1 cellular context compared by ENCODE assay signal in the genomic region with DNA sequence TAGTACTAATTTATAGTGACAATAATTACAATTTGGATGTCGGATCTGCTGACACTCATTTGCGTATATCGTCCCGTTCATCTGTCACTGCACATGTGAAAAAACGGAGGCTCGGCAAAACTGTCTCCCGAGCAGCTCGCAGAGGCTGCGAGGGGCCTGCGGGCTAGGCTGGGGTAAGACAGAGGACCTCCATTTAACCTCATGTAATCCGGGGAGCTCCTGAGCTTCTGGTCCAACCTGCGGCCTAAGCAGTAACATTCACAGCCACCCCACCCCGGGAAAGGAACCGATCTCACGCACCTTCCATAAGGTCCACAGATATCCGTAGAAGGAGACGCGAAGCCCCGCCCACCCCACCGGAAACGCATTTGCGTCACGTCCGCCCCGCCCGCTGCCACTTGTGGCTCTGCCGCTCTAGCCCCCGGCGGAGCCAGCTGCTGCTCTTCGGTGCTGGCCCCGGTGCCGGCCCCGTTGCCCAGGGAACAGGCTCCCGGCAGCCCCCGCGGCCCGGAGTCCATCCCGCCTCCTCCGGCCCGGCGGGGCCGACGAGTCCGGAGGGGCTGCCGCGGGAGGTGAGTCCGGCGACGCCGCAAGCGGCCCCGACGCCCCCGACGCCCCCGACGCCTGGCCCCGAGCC.
TF ChIP-seq lines count a peak whose summit lies in the region.

A gene (minus strand): TSS at position 346 of the 637 bp plus-strand sequence. CDS start 39 bp downstream, at position 307.
A gene with protein sequence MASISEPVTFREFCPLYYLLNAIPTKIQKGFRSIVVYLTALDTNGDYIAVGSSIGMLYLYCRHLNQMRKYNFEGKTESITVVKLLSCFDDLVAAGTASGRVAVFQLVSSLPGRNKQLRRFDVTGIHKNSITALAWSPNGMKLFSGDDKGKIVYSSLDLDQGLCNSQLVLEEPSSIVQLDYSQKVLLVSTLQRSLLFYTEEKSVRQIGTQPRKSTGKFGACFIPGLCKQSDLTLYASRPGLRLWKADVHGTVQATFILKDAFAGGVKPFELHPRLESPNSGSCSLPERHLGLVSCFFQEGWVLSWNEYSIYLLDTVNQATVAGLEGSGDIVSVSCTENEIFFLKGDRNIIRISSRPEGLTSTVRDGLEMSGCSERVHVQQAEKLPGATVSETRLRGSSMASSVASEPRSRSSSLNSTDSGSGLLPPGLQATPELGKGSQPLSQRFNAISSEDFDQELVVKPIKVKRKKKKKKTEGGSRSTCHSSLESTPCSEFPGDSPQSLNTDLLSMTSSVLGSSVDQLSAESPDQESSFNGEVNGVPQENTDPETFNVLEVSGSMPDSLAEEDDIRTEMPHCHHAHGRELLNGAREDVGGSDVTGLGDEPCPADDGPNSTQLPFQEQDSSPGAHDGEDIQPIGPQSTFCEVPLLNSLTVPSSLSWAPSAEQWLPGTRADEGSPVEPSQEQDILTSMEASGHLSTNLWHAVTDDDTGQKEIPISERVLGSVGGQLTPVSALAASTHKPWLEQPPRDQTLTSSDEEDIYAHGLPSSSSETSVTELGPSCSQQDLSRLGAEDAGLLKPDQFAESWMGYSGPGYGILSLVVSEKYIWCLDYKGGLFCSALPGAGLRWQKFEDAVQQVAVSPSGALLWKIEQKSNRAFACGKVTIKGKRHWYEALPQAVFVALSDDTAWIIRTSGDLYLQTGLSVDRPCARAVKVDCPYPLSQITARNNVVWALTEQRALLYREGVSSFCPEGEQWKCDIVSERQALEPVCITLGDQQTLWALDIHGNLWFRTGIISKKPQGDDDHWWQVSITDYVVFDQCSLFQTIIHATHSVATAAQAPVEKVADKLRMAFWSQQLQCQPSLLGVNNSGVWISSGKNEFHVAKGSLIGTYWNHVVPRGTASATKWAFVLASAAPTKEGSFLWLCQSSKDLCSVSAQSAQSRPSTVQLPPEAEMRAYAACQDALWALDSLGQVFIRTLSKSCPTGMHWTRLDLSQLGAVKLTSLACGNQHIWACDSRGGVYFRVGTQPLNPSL (N-terminal part only) (plus strand): TSS at position 397 of the 637 bp plus-strand sequence. CDS start 13,781 bp downstream, outside the sequence.

TF ChIP-seq in K562, 482 proteins besides CTCF, POLR2A, EP300 and RAD21 (continued from another document and continues in another):
- TF ChIP-seq ILF3 (IDR thresholded peaks at IDR 0.05; ENCODE audit: borderline replicate concordance) (no peak), NFYB (IDR thresholded peaks at IDR 0.05; ENCODE audit: extremely low read depth, insufficient read length) (no peak), ZBTB17 (CRISPR knock-in tag; IDR thresholded peaks at IDR 0.05) (no peak), RBM22 (IDR thresholded peaks at IDR 0.05; ENCODE audit: low read depth, low read length, poor library complexity, severe bottlenecking) (peak; percentile 92), FOXK2 (conservative IDR thresholded peaks at IDR 0.05 in 1 of 2, IDR thresholded peaks at IDR 0.05 in 1 of 2; ENCODE audit: low read depth in 2 of 2) (no peak), ZNF75A (CRISPR knock-in tag; IDR thresholded peaks at IDR 0.05) (no peak), ZNF174 (CRISPR knock-in tag; IDR thresholded peaks at IDR 0.05) (no peak), HDAC2 (IDR thresholded peaks at IDR 0.05) (no peak), ZNF764 (CRISPR knock-in tag; IDR thresholded peaks at IDR 0.05; ENCODE audit: low read depth) (no peak), ZSCAN29 (IDR thresholded peaks at IDR 0.05) (no peak), CC2D1A (IDR thresholded peaks at IDR 0.05) (no peak), ZNF253 (CRISPR knock-in tag; conservative IDR thresholded peaks at IDR 0.05) (no peak), GABPA (tag; conservative IDR thresholded peaks at IDR 0.05; ENCODE audit: low read depth) (peak; percentile 95), MYC (IDR thresholded peaks at IDR 0.05; ENCODE audit: low read depth, low read length) (no peak), MYC (CRISPR knock-in tag; IDR thresholded peaks at IDR 0.05; ENCODE audit: borderline replicate concordance, low read depth) (no peak), CBX2 (IDR thresholded peaks at IDR 0.05; ENCODE audit: insufficient read depth, low read length, poor library complexity, severe bottlenecking) (no peak), TRIM24 (IDR thresholded peaks at IDR 0.05) (no peak), RUNX1 (IDR thresholded peaks at IDR 0.05; ENCODE audit: low read depth) (no peak), CREB1 (IDR thresholded peaks at IDR 0.05) (peak; percentile 80), CREB1 (CRISPR knock-in tag; IDR thresholded peaks at IDR 0.05) (peak; percentile 82), SMARCC2 (IDR thresholded peaks at IDR 0.05; ENCODE audit: low read depth) (no peak), SMARCA4 (IDR thresholded peaks at IDR 0.05) (no peak), TGIF2 (CRISPR knock-in tag; IDR thresholded peaks at IDR 0.05) (no peak), CBFA2T3 (IDR thresholded peaks at IDR 0.05) (no peak), MED1 (CRISPR knock-in tag; IDR thresholded peaks at IDR 0.05; ENCODE audit: borderline replicate concordance) (no peak), ZBTB7A (IDR thresholded peaks at IDR 0.05; ENCODE audit: borderline replicate concordance, control insufficient read depth, low read depth, low read length) (no peak), CHD2 (IDR thresholded peaks at IDR 0.05; ENCODE audit: low read depth, low read length) (no peak), TCF7L2 (IDR thresholded peaks at IDR 0.05; ENCODE audit: low read depth, low read length) (no peak)
- TF ChIP-seq, protein P1, sequence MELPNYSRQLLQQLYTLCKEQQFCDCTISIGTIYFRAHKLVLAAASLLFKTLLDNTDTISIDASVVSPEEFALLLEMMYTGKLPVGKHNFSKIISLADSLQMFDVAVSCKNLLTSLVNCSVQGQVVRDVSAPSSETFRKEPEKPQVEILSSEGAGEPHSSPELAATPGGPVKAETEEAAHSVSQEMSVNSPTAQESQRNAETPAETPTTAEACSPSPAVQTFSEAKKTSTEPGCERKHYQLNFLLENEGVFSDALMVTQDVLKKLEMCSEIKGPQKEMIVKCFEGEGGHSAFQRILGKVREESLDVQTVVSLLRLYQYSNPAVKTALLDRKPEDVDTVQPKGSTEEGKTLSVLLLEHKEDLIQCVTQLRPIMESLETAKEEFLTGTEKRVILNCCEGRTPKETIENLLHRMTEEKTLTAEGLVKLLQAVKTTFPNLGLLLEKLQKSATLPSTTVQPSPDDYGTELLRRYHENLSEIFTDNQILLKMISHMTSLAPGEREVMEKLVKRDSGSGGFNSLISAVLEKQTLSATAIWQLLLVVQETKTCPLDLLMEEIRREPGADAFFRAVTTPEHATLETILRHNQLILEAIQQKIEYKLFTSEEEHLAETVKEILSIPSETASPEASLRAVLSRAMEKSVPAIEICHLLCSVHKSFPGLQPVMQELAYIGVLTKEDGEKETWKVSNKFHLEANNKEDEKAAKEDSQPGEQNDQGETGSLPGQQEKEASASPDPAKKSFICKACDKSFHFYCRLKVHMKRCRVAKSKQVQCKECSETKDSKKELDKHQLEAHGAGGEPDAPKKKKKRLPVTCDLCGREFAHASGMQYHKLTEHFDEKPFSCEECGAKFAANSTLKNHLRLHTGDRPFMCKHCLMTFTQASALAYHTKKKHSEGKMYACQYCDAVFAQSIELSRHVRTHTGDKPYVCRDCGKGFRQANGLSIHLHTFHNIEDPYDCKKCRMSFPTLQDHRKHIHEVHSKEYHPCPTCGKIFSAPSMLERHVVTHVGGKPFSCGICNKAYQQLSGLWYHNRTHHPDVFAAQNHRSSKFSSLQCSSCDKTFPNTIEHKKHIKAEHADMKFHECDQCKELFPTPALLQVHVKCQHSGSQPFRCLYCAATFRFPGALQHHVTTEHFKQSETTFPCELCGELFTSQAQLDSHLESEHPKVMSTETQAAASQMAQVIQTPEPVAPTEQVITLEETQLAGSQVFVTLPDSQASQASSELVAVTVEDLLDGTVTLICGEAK (IDR thresholded peaks at IDR 0.05), result peak; percentile 92
- TF ChIP-seq, protein P1 (CRISPR knock-in tag; IDR thresholded peaks at IDR 0.05), result no peak
- TF ChIP-seq, protein P2, sequence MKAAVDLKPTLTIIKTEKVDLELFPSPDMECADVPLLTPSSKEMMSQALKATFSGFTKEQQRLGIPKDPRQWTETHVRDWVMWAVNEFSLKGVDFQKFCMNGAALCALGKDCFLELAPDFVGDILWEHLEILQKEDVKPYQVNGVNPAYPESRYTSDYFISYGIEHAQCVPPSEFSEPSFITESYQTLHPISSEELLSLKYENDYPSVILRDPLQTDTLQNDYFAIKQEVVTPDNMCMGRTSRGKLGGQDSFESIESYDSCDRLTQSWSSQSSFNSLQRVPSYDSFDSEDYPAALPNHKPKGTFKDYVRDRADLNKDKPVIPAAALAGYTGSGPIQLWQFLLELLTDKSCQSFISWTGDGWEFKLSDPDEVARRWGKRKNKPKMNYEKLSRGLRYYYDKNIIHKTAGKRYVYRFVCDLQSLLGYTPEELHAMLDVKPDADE (conservative IDR thresholded peaks at IDR 0.05; ENCODE audit: control insufficient read depth, low read depth, low read length), result peak; percentile 55; the same call in 1 of the 2 replicates
- TF ChIP-seq, protein P3, sequence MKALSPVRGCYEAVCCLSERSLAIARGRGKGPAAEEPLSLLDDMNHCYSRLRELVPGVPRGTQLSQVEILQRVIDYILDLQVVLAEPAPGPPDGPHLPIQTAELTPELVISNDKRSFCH (CRISPR knock-in tag; IDR thresholded peaks at IDR 0.05), result no peak
- TF ChIP-seq, protein P3 (tag; IDR thresholded peaks at IDR 0.05), result no peak
- TF ChIP-seq, protein P4, sequence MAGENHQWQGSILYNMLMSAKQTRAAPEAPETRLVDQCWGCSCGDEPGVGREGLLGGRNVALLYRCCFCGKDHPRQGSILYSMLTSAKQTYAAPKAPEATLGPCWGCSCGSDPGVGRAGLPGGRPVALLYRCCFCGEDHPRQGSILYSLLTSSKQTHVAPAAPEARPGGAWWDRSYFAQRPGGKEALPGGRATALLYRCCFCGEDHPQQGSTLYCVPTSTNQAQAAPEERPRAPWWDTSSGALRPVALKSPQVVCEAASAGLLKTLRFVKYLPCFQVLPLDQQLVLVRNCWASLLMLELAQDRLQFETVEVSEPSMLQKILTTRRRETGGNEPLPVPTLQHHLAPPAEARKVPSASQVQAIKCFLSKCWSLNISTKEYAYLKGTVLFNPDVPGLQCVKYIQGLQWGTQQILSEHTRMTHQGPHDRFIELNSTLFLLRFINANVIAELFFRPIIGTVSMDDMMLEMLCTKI (IDR thresholded peaks at IDR 0.05; ENCODE audit: partially characterized antibody), result no peak
- TF ChIP-seq, protein P5, sequence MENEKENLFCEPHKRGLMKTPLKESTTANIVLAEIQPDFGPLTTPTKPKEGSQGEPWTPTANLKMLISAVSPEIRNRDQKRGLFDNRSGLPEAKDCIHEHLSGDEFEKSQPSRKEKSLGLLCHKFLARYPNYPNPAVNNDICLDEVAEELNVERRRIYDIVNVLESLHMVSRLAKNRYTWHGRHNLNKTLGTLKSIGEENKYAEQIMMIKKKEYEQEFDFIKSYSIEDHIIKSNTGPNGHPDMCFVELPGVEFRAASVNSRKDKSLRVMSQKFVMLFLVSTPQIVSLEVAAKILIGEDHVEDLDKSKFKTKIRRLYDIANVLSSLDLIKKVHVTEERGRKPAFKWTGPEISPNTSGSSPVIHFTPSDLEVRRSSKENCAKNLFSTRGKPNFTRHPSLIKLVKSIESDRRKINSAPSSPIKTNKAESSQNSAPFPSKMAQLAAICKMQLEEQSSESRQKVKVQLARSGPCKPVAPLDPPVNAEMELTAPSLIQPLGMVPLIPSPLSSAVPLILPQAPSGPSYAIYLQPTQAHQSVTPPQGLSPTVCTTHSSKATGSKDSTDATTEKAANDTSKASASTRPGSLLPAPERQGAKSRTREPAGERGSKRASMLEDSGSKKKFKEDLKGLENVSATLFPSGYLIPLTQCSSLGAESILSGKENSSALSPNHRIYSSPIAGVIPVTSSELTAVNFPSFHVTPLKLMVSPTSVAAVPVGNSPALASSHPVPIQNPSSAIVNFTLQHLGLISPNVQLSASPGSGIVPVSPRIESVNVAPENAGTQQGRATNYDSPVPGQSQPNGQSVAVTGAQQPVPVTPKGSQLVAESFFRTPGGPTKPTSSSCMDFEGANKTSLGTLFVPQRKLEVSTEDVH (IDR thresholded peaks at IDR 0.05; ENCODE audit: low read depth, partially characterized antibody), result no peak
- TF ChIP-seq, protein P6, sequence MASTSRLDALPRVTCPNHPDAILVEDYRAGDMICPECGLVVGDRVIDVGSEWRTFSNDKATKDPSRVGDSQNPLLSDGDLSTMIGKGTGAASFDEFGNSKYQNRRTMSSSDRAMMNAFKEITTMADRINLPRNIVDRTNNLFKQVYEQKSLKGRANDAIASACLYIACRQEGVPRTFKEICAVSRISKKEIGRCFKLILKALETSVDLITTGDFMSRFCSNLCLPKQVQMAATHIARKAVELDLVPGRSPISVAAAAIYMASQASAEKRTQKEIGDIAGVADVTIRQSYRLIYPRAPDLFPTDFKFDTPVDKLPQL (IDR thresholded peaks at IDR 0.05; ENCODE audit: extremely low read depth, insufficient read length), result no peak
- TF ChIP-seq, protein P7, sequence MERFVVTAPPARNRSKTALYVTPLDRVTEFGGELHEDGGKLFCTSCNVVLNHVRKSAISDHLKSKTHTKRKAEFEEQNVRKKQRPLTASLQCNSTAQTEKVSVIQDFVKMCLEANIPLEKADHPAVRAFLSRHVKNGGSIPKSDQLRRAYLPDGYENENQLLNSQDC (CRISPR knock-in tag; IDR thresholded peaks at IDR 0.05), result no peak
